In the genomic region with DNA sequence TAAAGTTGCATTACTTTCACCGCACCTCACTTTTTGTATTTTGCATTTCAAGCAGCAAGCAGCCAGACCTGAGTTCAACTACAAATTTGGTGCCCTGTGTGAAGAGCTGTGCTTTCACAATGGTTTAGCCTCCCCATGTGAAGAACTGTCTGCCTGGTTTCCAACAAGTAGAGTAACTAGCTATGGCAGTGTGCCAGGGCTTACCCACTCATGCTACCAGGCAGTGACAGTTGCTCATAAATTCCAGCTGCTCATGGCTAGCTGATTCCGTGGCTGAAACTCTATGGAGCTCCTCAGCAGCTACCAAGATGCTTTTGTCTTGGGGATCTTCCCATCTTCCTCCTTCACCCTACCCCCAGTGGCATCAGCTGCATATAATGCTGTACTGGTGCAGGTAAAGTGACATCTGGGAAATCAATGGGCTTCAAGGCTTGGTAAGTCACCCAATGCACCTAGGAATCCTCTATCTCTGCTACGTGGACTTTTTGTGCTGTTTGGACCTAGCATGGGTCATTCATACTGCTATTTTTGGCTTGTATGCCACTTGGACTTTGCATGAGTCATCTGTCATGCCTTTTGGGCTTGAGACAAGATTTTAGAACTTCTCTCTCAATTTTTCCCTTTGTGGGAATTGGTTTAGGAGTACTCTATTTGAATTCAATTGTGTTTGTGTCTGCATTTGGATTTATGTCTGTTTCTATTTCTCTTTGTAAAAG, we compare ENCODE assay signal across 2 cellular contexts.
TF ChIP-seq lines count a peak whose summit lies in the region.

No MANE protein-coding gene starts in this region.

TF ChIP-seq in liver, 16 proteins besides CTCF, POLR2A, EP300 and RAD21 (continued from another document):
- TF ChIP-seq, protein P1, sequence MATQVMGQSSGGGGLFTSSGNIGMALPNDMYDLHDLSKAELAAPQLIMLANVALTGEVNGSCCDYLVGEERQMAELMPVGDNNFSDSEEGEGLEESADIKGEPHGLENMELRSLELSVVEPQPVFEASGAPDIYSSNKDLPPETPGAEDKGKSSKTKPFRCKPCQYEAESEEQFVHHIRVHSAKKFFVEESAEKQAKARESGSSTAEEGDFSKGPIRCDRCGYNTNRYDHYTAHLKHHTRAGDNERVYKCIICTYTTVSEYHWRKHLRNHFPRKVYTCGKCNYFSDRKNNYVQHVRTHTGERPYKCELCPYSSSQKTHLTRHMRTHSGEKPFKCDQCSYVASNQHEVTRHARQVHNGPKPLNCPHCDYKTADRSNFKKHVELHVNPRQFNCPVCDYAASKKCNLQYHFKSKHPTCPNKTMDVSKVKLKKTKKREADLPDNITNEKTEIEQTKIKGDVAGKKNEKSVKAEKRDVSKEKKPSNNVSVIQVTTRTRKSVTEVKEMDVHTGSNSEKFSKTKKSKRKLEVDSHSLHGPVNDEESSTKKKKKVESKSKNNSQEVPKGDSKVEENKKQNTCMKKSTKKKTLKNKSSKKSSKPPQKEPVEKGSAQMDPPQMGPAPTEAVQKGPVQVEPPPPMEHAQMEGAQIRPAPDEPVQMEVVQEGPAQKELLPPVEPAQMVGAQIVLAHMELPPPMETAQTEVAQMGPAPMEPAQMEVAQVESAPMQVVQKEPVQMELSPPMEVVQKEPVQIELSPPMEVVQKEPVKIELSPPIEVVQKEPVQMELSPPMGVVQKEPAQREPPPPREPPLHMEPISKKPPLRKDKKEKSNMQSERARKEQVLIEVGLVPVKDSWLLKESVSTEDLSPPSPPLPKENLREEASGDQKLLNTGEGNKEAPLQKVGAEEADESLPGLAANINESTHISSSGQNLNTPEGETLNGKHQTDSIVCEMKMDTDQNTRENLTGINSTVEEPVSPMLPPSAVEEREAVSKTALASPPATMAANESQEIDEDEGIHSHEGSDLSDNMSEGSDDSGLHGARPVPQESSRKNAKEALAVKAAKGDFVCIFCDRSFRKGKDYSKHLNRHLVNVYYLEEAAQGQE (IDR thresholded peaks at IDR 0.05): no peak
- TF ChIP-seq, protein P2, sequence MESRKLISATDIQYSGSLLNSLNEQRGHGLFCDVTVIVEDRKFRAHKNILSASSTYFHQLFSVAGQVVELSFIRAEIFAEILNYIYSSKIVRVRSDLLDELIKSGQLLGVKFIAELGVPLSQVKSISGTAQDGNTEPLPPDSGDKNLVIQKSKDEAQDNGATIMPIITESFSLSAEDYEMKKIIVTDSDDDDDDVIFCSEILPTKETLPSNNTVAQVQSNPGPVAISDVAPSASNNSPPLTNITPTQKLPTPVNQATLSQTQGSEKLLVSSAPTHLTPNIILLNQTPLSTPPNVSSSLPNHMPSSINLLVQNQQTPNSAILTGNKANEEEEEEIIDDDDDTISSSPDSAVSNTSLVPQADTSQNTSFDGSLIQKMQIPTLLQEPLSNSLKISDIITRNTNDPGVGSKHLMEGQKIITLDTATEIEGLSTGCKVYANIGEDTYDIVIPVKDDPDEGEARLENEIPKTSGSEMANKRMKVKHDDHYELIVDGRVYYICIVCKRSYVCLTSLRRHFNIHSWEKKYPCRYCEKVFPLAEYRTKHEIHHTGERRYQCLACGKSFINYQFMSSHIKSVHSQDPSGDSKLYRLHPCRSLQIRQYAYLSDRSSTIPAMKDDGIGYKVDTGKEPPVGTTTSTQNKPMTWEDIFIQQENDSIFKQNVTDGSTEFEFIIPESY (IDR thresholded peaks at IDR 0.05): no peak
- peak; percentile 70 to 86 for TF ChIP-seq HNF4A (conservative IDR thresholded peaks at IDR 0.05)
- TF ChIP-seq, protein P3, sequence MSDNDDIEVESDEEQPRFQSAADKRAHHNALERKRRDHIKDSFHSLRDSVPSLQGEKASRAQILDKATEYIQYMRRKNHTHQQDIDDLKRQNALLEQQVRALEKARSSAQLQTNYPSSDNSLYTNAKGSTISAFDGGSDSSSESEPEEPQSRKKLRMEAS (IDR thresholded peaks at IDR 0.05): no peak
- peak; percentile 21 to 91 for TF ChIP-seq JUND (IDR thresholded peaks at IDR 0.05)

TF ChIP-seq in HepG2, 621 proteins besides CTCF, POLR2A, EP300 and RAD21 (continued from another document):
- TF ChIP-seq, protein P4, sequence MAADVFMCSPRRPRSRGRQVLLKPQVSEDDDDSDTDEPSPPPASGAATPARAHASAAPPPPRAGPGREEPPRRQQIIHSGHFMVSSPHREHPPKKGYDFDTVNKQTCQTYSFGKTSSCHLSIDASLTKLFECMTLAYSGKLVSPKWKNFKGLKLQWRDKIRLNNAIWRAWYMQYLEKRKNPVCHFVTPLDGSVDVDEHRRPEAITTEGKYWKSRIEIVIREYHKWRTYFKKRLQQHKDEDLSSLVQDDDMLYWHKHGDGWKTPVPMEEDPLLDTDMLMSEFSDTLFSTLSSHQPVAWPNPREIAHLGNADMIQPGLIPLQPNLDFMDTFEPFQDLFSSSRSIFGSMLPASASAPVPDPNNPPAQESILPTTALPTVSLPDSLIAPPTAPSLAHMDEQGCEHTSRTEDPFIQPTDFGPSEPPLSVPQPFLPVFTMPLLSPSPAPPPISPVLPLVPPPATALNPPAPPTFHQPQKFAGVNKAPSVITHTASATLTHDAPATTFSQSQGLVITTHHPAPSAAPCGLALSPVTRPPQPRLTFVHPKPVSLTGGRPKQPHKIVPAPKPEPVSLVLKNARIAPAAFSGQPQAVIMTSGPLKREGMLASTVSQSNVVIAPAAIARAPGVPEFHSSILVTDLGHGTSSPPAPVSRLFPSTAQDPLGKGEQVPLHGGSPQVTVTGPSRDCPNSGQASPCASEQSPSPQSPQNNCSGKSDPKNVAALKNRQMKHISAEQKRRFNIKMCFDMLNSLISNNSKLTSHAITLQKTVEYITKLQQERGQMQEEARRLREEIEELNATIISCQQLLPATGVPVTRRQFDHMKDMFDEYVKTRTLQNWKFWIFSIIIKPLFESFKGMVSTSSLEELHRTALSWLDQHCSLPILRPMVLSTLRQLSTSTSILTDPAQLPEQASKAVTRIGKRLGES (CRISPR knock-in tag; IDR thresholded peaks at IDR 0.05; ENCODE audit: borderline replicate concordance): no peak
- TF ChIP-seq, protein P5, sequence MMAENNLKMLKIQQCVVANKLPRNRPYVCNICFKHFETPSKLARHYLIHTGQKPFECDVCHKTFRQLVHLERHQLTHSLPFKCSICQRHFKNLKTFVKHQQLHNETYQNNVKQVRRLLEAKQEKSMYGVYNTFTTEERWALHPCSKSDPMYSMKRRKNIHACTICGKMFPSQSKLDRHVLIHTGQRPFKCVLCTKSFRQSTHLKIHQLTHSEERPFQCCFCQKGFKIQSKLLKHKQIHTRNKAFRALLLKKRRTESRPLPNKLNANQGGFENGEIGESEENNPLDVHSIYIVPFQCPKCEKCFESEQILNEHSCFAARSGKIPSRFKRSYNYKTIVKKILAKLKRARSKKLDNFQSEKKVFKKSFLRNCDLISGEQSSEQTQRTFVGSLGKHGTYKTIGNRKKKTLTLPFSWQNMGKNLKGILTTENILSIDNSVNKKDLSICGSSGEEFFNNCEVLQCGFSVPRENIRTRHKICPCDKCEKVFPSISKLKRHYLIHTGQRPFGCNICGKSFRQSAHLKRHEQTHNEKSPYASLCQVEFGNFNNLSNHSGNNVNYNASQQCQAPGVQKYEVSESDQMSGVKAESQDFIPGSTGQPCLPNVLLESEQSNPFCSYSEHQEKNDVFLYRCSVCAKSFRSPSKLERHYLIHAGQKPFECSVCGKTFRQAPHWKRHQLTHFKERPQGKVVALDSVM (CRISPR knock-in tag; IDR thresholded peaks at IDR 0.05): no peak
- TF ChIP-seq ZSCAN20 (CRISPR knock-in tag; IDR thresholded peaks at IDR 0.05; ENCODE audit: borderline replicate concordance) (no peak), GTF2F1 (IDR thresholded peaks at IDR 0.05; ENCODE audit: low read length) (no peak), NFIB (CRISPR knock-in tag; IDR thresholded peaks at IDR 0.05; ENCODE audit: borderline replicate concordance) (no peak), RFX5 (IDR thresholded peaks at IDR 0.05; ENCODE audit: low read depth, low read length) (no peak)
